ENCODE assay signal across 11 cellular contexts in the genomic region with DNA sequence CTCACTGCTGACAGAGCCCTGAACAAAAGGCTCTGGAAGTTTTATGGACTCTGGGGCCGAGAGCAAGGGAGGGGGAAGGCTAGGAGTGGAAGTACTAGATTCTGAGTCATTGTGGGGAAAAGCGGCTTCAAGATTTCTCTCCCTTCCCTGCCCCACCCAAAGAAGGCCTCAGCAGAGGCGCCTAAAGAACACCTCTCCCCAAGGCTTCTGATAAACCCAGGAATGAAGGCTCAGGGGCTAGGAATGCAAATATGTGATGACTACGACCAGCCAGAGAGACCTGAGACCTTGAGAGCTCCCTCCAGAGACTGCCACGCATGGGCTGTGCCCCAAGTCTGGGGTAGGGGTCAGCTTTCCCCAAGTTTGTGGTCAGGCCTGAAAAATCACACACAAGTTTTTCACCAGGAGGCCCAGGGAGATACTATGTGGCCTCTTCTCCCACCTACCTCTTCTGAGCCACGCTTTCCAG.
A peak's percentile ranks its signal among the peaks of the same experiment; 100 is the strongest.
DNase-seq lines count a peak whose midpoint lies in the region; ATAC-seq and TF ChIP-seq lines count a peak whose summit lies in the region.
"Had no signal": no experiment of that assay in that cellular context is flagged by ENCODE, and none has a peak within 500 bp of the region (broad histone marks: within the 10 kb centered on the region; RNA-seq: fewer than 3 reads in every experiment).

No MANE protein-coding gene starts in this region.

- H3K9me3 ChIP-seq in HUES48 (ENCODE audit: control insufficient read depth, insufficient read depth, low read length) (no peaks in the 10 kb centered on the region), mammary epithelial cell (replicated peaks; ENCODE audit: insufficient read depth, low read length) (no peaks in the 10 kb centered on the region)

- H3K27ac ChIP-seq in HUES48 (ENCODE audit: low read depth, low read length) (peak overlapping the region; percentile 59), mammary epithelial cell (ENCODE audit: insufficient read depth, low read depth, low read length) (peak overlapping the region; percentile 96)

- CTCF ChIA-PET in mammary epithelial cell (lab: Charles Lee; ENCODE audit: low non-redundant PET), result no interaction called here

- H2AFZ ChIP-seq in mammary epithelial cell (ENCODE audit: low read depth, low read length), result peak overlapping the region; percentile 77

- H3K27ac Mint-ChIP-seq in activated T-helper 1 cell treated with anti-CD3 and anti-CD28 coated beads, Interleukin-12 subunit alpha, Interleukin-12 subunit beta, Interleukin-2, Interleukin-4 antibody, amounts not matched to agents 30 ng/mL and 10 ng/mL and 1 ng/mL, durations not matched to agents 14 hours and 24 hours and 36 hours, result no peak overlapping the region

- intact Hi-C loops in mammary epithelial cell (cut with micrococcal nuclease), result loop anchor here (1.0 to 5.0 kb wide), 4 partner anchors 39 to 131 kb away; partner anchors contain the start of gene HIF1A
- intact Hi-C loops in activated T-helper 1 cell treated with anti-CD3 and anti-CD28 coated beads, Interleukin-12 subunit alpha, Interleukin-12 subunit beta, Interleukin-2, Interleukin-4 antibody, amounts not matched to agents 30 ng/mL and 10 ng/mL and 1 ng/mL, durations not matched to agents 14 hours and 24 hours and 36 hours (cut with micrococcal nuclease), result loop anchor here (5.0 to 10.0 kb wide), 2 partner anchors 33 to 90 kb away; no protein-coding TSS in a partner anchor

- peaks cover 26% of the 10 kb centered on the region for H3K4me1 ChIP-seq in HUES48 (ENCODE audit: control insufficient read depth, insufficient read depth, low read length)
- H3K4me1 ChIP-seq in mammary epithelial cell (ENCODE audit: insufficient read depth, low read length), result peaks cover 75% of the 10 kb centered on the region

- H3K4me3 Mint-ChIP-seq in activated T-helper 1 cell treated with anti-CD3 and anti-CD28 coated beads, Interleukin-12 subunit alpha, Interleukin-12 subunit beta, Interleukin-2, Interleukin-4 antibody, amounts not matched to agents 30 ng/mL and 10 ng/mL and 1 ng/mL, durations not matched to agents 14 hours and 24 hours and 36 hours, result no peak overlapping the region
- H3K4me3 Mint-ChIP-seq: T-cell had no signal

- ATAC-seq in GM19452 (IDR thresholded peaks at IDR 0.05; ENCODE audit: unreplicated experiment) (no peak), HG02678 (IDR thresholded peaks at IDR 0.05; ENCODE audit: unreplicated experiment) (no peak)
- ATAC-seq: T-cell had no signal

- no peaks in the 10 kb centered on the region for H4K20me1 ChIP-seq in mammary epithelial cell (ENCODE audit: insufficient read depth, low read length)

- TF ChIP-seq CTCF in AG10803 (conservative IDR thresholded peaks at IDR 0.05; ENCODE audit: low read length) (no peak; the same call in 1 of the 2 replicates), mammary epithelial cell (conservative IDR thresholded peaks at IDR 0.05 in 1 of 2, IDR thresholded peaks at IDR 0.05 in 1 of 2; ENCODE audit: extremely low read depth in 1 of 2, insufficient read depth in 1 of 2, low read depth in 1 of 2, low read length in 2 of 2) (no peak)

- WGBS in mammary epithelial cell (ENCODE audit: low coverage, missing lambda C conversion rate), result 22% methylated on average over 4 of the region's 6 CpGs

- H3K27me3 ChIP-seq in HUES48 (ENCODE audit: control insufficient read depth, insufficient read depth, low read length), result peaks cover 6% of the 10 kb centered on the region
- no peaks in the 10 kb centered on the region for H3K27me3 ChIP-seq in mammary epithelial cell (ENCODE audit: insufficient read depth, low read length)

- DNase-seq in AG10803 (ENCODE audit: low read depth) (peak; percentile 96), mammary epithelial cell (peak; percentile 96), myocyte (ENCODE audit: low read depth) (peak; percentile 84)
- no peak for DNase-seq in activated CD4-positive, CD25-positive, alpha-beta regulatory T cell (lab: John Stamatoyannopoulos, UW)
- no peak for DNase-seq in activated T-helper 1 cell treated with anti-CD3 and anti-CD28 coated beads, Interleukin-12 subunit alpha, Interleukin-12 subunit beta, Interleukin-2, Interleukin-4 antibody, amounts not matched to agents 30 ng/mL and 10 ng/mL and 1 ng/mL, durations not matched to agents 14 hours and 24 hours and 36 hours (ENCODE audit: low spot score)
- DNase-seq: MM.1S, T-cell had no signal

- no peaks in the 10 kb centered on the region for H3K79me2 ChIP-seq in mammary epithelial cell (ENCODE audit: insufficient read depth, low read length)

- H3K27me3 Mint-ChIP-seq in activated T-helper 1 cell treated with anti-CD3 and anti-CD28 coated beads, Interleukin-12 subunit alpha, Interleukin-12 subunit beta, Interleukin-2, Interleukin-4 antibody, amounts not matched to agents 30 ng/mL and 10 ng/mL and 1 ng/mL, durations not matched to agents 14 hours and 24 hours and 36 hours (ENCODE audit: insufficient read depth), result no peaks in the 10 kb centered on the region

- peaks cover 6% of the 10 kb centered on the region for H3K36me3 Mint-ChIP-seq in activated T-helper 1 cell treated with anti-CD3 and anti-CD28 coated beads, Interleukin-12 subunit alpha, Interleukin-12 subunit beta, Interleukin-2, Interleukin-4 antibody, amounts not matched to agents 30 ng/mL and 10 ng/mL and 1 ng/mL, durations not matched to agents 14 hours and 24 hours and 36 hours (ENCODE audit: low read depth)
- H3K36me3 Mint-ChIP-seq: T-cell had no signal

- dilution Hi-C loops in mammary epithelial cell (cut with HindIII; ENCODE audit: low sequenced_read_pairs), result no loop called here

- H3K9ac ChIP-seq in HUES48 (ENCODE audit: low read depth, low read length) (no peak overlapping the region), mammary epithelial cell (ENCODE audit: insufficient read depth, low read length) (peak overlapping the region; percentile 80)

- H3K36me3 ChIP-seq in HUES48 (ENCODE audit: control insufficient read depth, insufficient read depth, low read length), result no peaks in the 10 kb centered on the region
- H3K36me3 ChIP-seq in mammary epithelial cell (ENCODE audit: insufficient read depth, low read length), result no peaks in the 10 kb centered on the region

- no TSS peak for BruUV-seq in mammary epithelial cell (replicated peaks; lab: Mats Ljungman, UMichigan)

- in situ Hi-C loops in mammary epithelial cell (cut with MboI; ENCODE audit: low sequenced_read_pairs in 2 of 2), result no loop called here

- H3K4me2 ChIP-seq in mammary epithelial cell (ENCODE audit: insufficient read depth, low read depth, low read length), result peak overlapping the region; percentile 61

- peaks cover 6% of the 10 kb centered on the region for H3K9me3 Mint-ChIP-seq in activated T-helper 1 cell treated with anti-CD3 and anti-CD28 coated beads, Interleukin-12 subunit alpha, Interleukin-12 subunit beta, Interleukin-2, Interleukin-4 antibody, amounts not matched to agents 30 ng/mL and 10 ng/mL and 1 ng/mL, durations not matched to agents 14 hours and 24 hours and 36 hours
- H3K9me3 Mint-ChIP-seq: T-cell had no signal

- peaks cover 87% of the 10 kb centered on the region for H3K4me1 Mint-ChIP-seq in activated T-helper 1 cell treated with anti-CD3 and anti-CD28 coated beads, Interleukin-12 subunit alpha, Interleukin-12 subunit beta, Interleukin-2, Interleukin-4 antibody, amounts not matched to agents 30 ng/mL and 10 ng/mL and 1 ng/mL, durations not matched to agents 14 hours and 24 hours and 36 hours (ENCODE audit: low read depth)

- H3K4me3 ChIP-seq in AG10803 (ENCODE audit: low read length) (no peak overlapping the region), HUES48 (ENCODE audit: low read depth, low read length) (no peak overlapping the region), mammary epithelial cell (replicated peaks in 1 of 3; ENCODE audit: insufficient read depth in 1 of 3, low read depth in 2 of 3, low read length in 3 of 3) (no peak overlapping the region)
- H3K4me3 ChIP-seq: lung had no signal

Comparison
In these comparisons a context has a peak if more than half of its experiments do, and no peak if none do; other contexts are left out.
1. DNase-seq: peak in AG10803 (single experiment), mammary epithelial cell (single experiment) and myocyte (single experiment); none in activated CD4-positive, CD25-positive, alpha-beta regulatory T cell (0 of 4) and activated T-helper 1 cell treated with anti-CD3 and anti-CD28 coated beads, Interleukin-12 subunit alpha, Interleukin-12 subunit beta, Interleukin-2, Interleukin-4 antibody, amounts not matched to agents 30 ng/mL and 10 ng/mL and 1 ng/mL, durations not matched to agents 14 hours and 24 hours and 36 hours (single experiment).